Comparison of ENCODE assay signal across 8 cellular contexts in genomic region chr14:93331375-93332031, GRCh38. TPM values are rescaled to one million over a fixed set of nuclear protein-coding genes. Genes with fewer than 3 reads are reported as not detected.
DNase-seq lines count a peak whose midpoint lies in the region; ATAC-seq and TF ChIP-seq lines count a peak whose summit lies in the region.

No MANE protein-coding gene starts in this region.

- POLR2A ChIA-PET in OCI-LY7 (lab: Charles Lee), result interaction anchor here (1.5 kb wide), 1 partner anchor 9 kb away, joined by 5 read pairs; no protein-coding TSS in a partner anchor
- POLR2A ChIA-PET in naive thymus-derived CD8-positive, alpha-beta T cell (lab: Charles Lee), result interaction anchor here (0.6 to 1.4 kb wide), 2 partner anchors 8 to 9 kb away, joined by 3 read pairs; no protein-coding TSS in a partner anchor

- H3K9me3 ChIP-seq in OCI-LY7 (ENCODE audit: low read length) (0 out of 2 replicates have a peak, but pooled peaks cover 4% of the 10 kb centered on the region), endocrine pancreas (ENCODE audit: control insufficient read depth, low read length) (no peaks in the 10 kb centered on the region)

- peaks cover 3% of the 10 kb centered on the region; the same call in 1 of the 2 replicates for H3K36me3 ChIP-seq in OCI-LY7 (ENCODE audit: insufficient read depth, low read length)
- H3K36me3 ChIP-seq in endocrine pancreas (ENCODE audit: control insufficient read depth, insufficient read depth, low read length), result no peaks in the 10 kb centered on the region

- CTCF ChIA-PET in OCI-LY7 (lab: Charles Lee; ENCODE audit: unreplicated experiment), result no interaction called here

- H3K9ac ChIP-seq in endocrine pancreas (ENCODE audit: control insufficient read depth, insufficient read depth, low read length), result no peak overlapping the region

- H3K27me3 Mint-ChIP-seq in naive thymus-derived CD8-positive, alpha-beta T cell, result no peaks in the 10 kb centered on the region

- DNase-seq in AG10803 (ENCODE audit: low read depth) (no peak), OCI-LY7 (ENCODE audit: low spot score) (no peak), NCI-H2081 treated with DMSO at 0.1 percent for 48 hours (lab: John Stamatoyannopoulos, UW) (no peak), GM13977 (ENCODE audit: low spot score) (no peak), RKO (ENCODE audit: low spot score) (no peak)
- DNase-seq in naive thymus-derived CD8-positive, alpha-beta T cell, result no peak

- peaks cover 21% of the 10 kb centered on the region for H4K20me1 ChIP-seq in OCI-LY7 (ENCODE audit: insufficient read depth, low read length)

- H3K4me2 ChIP-seq in OCI-LY7 (ENCODE audit: low read length), result peak overlapping the region; percentile 78

- no TSS peak for BruUV-seq in OCI-LY7 (replicated peaks; lab: Mats Ljungman, UMichigan)

- H3K36me3 Mint-ChIP-seq in naive thymus-derived CD8-positive, alpha-beta T cell, result peaks cover 0 to 2% (median 0%) of the 10 kb centered on the region in 3 donors

- no peaks in the 10 kb centered on the region for H3K9me2 ChIP-seq in OCI-LY7 (ENCODE audit: insufficient read depth, low read length)

- H3K9me3 Mint-ChIP-seq in naive thymus-derived CD8-positive, alpha-beta T cell, result no peaks in the 10 kb centered on the region

- no peak for ATAC-seq in naive thymus-derived CD8-positive, alpha-beta T cell
- ATAC-seq in HG02938 (IDR thresholded peaks at IDR 0.05; ENCODE audit: unreplicated experiment), result no peak

- peaks cover 70% of the 10 kb centered on the region for H3K79me2 ChIP-seq in OCI-LY7 (ENCODE audit: insufficient read depth, low read depth, low read length)

- intact Hi-C loops in OCI-LY7 (cut with micrococcal nuclease; ENCODE audit: unreplicated experiment), result loop anchor here (2.0 to 10.0 kb wide), 2 partner anchors 125 to 217 kb away; partner anchors contain the start of genes GON7, ITPK1 and UBR7

- no peak overlapping the region; the same call in 1 of the 2 replicates for H2AFZ ChIP-seq in OCI-LY7 (ENCODE audit: low read length)

- H3K4me3 ChIP-seq in AG10803 (ENCODE audit: low read length), result peak overlapping the region; percentile 75
- H3K4me3 ChIP-seq in OCI-LY7 (ENCODE audit: low read depth, low read length, poor library complexity, severe bottlenecking), result peak overlapping the region; percentile 75
- peak overlapping the region; percentile 99 for H3K4me3 ChIP-seq in endocrine pancreas (ENCODE audit: control insufficient read depth, insufficient read depth, low read length)

- no peak for TF ChIP-seq CTCF in AG10803 (conservative IDR thresholded peaks at IDR 0.05; ENCODE audit: low read length)
- TF ChIP-seq CTCF in OCI-LY7 (conservative IDR thresholded peaks at IDR 0.05; ENCODE audit: low read length), result no peak
- no peak for TF ChIP-seq CTCF in GM13977 (IDR thresholded peaks at IDR 0.05; ENCODE audit: extremely low read depth, insufficient read depth, missing control alignments)

- peaks cover 34% of the 10 kb centered on the region for H3K4me1 ChIP-seq in OCI-LY7 (ENCODE audit: insufficient read depth, low read length, poor library complexity, severe bottlenecking)
- peaks cover 5% of the 10 kb centered on the region for H3K4me1 ChIP-seq in endocrine pancreas (ENCODE audit: control insufficient read depth, insufficient read depth, low read length)

- H3K27me3 ChIP-seq in endocrine pancreas (ENCODE audit: control insufficient read depth, insufficient read depth, low read length), result no peaks in the 10 kb centered on the region

- in situ Hi-C loops in GM13977 (cut with MboI; ENCODE audit: low pct_unique_long_range_greater_than_20kb, low sequenced_read_pairs, unreplicated experiment), result no loop called here

- H3K4me3 Mint-ChIP-seq in naive thymus-derived CD8-positive, alpha-beta T cell, result peak overlapping the region; percentile 87 to 96 (median 92)

- H3K4me1 Mint-ChIP-seq in naive thymus-derived CD8-positive, alpha-beta T cell, result peaks cover 29 to 65% (median 56%) of the 10 kb centered on the region in 4 donors

- peak overlapping the region; percentile 62 for H3K27ac ChIP-seq in OCI-LY7 (ENCODE audit: low read depth, low read length, poor library complexity, severe bottlenecking)

- H3K27ac Mint-ChIP-seq in naive thymus-derived CD8-positive, alpha-beta T cell, result peak overlapping the region in 9 of 10 donors; percentile 85 to 95 (median 93)

RNA-seq across cellular contexts. Expression of gene BTBD7, which starts 1.3 kb away (rescaled TPM):
- total RNA-seq in OCI-LY7 (2014; rRNA removed; shearing (Covaris generic)), result 9.7 and 10.7 TPM in 2 replicates
- total RNA-seq in OCI-LY7 (2022), result 19.6 and 23.5 TPM in 2 replicates
- total RNA-seq in naive thymus-derived CD8-positive, alpha-beta T cell, result 10 to 100 TPM; 31.6 to 33.3 TPM
- 1 to 10 TPM; 6.7 to 7.8 (median 7.1) TPM for polyA plus RNA-seq in naive thymus-derived CD8-positive, alpha-beta T cell

RNA-seq across cellular contexts. Expression of gene COX8C, which starts 15.5 kb away (rescaled TPM):
- not detected in 2 replicates for total RNA-seq in OCI-LY7 (2014; rRNA removed; shearing (Covaris generic))
- total RNA-seq in OCI-LY7 (2022), result not detected in 2 replicates
- total RNA-seq in naive thymus-derived CD8-positive, alpha-beta T cell, result not detected
- not detected for polyA plus RNA-seq in naive thymus-derived CD8-positive, alpha-beta T cell
